In genomic region chr16:30984669-30985400, GRCh38 we compare ENCODE assay signal across 1 cellular context.
TF ChIP-seq lines count a peak whose summit lies in the region.

TSS of gene HSD3B7 (plus strand) at chr16:30985207. CDS start at chr16:30985659, 452 bp downstream.

TF ChIP-seq in HepG2, 621 proteins besides CTCF, POLR2A, EP300 and RAD21 (continued from another document and continues in another):
- TF ChIP-seq, protein P1, sequence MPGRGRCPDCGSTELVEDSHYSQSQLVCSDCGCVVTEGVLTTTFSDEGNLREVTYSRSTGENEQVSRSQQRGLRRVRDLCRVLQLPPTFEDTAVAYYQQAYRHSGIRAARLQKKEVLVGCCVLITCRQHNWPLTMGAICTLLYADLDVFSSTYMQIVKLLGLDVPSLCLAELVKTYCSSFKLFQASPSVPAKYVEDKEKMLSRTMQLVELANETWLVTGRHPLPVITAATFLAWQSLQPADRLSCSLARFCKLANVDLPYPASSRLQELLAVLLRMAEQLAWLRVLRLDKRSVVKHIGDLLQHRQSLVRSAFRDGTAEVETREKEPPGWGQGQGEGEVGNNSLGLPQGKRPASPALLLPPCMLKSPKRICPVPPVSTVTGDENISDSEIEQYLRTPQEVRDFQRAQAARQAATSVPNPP (CRISPR knock-in tag; IDR thresholded peaks at IDR 0.05) = no peak
- peak; percentile 77 for TF ChIP-seq HNRNPL (IDR thresholded peaks at IDR 0.05; ENCODE audit: low read depth, low read length)
- TF ChIP-seq MAX (IDR thresholded peaks at IDR 0.05) = no peak
- 0 out of 2 replicates have a peak, but pooled peaks have one; percentile 23 for TF ChIP-seq TRIM24 (CRISPR knock-in tag; IDR thresholded peaks at IDR 0.05)
- no peak for TF ChIP-seq MTF2 (CRISPR knock-in tag; IDR thresholded peaks at IDR 0.05; ENCODE audit: borderline replicate concordance)
- TF ChIP-seq FIP1L1 (IDR thresholded peaks at IDR 0.05; ENCODE audit: borderline replicate concordance, insufficient read depth, low read depth, low read length) = no peak; the same call in 1 of the 2 replicates
- TF ChIP-seq SPEN (CRISPR knock-in tag; IDR thresholded peaks at IDR 0.05; ENCODE audit: low read depth) = no peak; the same call in 1 of the 2 replicates
- TF ChIP-seq ZNF784 (CRISPR knock-in tag; IDR thresholded peaks at IDR 0.05; ENCODE audit: borderline replicate concordance) = 0 out of 2 replicates have a peak, but pooled peaks have one; percentile 12
- peak; percentile 50 for TF ChIP-seq ZBTB42 (CRISPR knock-in tag; IDR thresholded peaks at IDR 0.05)
- 0 out of 2 replicates have a peak, but pooled peaks have one; percentile 21 for TF ChIP-seq NFATC3 (CRISPR knock-in tag; IDR thresholded peaks at IDR 0.05)
- TF ChIP-seq ATF1 (CRISPR knock-in tag; IDR thresholded peaks at IDR 0.05) = no peak
- no peak for TF ChIP-seq ZNF652 (CRISPR knock-in tag; IDR thresholded peaks at IDR 0.05; ENCODE audit: borderline replicate concordance, low read depth)
- no peak for TF ChIP-seq ZNF468 (CRISPR knock-in tag; IDR thresholded peaks at IDR 0.05)
- TF ChIP-seq ZNF570 (CRISPR knock-in tag; IDR thresholded peaks at IDR 0.05; ENCODE audit: borderline replicate concordance) = no peak
- peak; percentile 58; the same call in 1 of the 2 replicates for TF ChIP-seq IRF2 (CRISPR knock-in tag; IDR thresholded peaks at IDR 0.05)
- TF ChIP-seq CSRNP1 (CRISPR knock-in tag; IDR thresholded peaks at IDR 0.05) = peak; percentile 45; the same call in 1 of the 2 replicates
- TF ChIP-seq NKX3-1 (CRISPR knock-in tag; IDR thresholded peaks at IDR 0.05) = 0 out of 2 replicates have a peak, but pooled peaks have one; percentile 59
- TF ChIP-seq ZBTB21 (CRISPR knock-in tag; IDR thresholded peaks at IDR 0.05) = no peak
- no peak for TF ChIP-seq SRSF9 (IDR thresholded peaks at IDR 0.05; ENCODE audit: borderline replicate concordance, insufficient read depth, low read depth, low read length, poor library complexity, severe bottlenecking)
- TF ChIP-seq, protein P2, sequence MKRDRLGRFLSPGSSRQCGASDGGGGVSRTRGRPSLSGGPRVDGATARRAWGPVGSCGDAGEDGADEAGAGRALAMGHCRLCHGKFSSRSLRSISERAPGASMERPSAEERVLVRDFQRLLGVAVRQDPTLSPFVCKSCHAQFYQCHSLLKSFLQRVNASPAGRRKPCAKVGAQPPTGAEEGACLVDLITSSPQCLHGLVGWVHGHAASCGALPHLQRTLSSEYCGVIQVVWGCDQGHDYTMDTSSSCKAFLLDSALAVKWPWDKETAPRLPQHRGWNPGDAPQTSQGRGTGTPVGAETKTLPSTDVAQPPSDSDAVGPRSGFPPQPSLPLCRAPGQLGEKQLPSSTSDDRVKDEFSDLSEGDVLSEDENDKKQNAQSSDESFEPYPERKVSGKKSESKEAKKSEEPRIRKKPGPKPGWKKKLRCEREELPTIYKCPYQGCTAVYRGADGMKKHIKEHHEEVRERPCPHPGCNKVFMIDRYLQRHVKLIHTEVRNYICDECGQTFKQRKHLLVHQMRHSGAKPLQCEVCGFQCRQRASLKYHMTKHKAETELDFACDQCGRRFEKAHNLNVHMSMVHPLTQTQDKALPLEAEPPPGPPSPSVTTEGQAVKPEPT (CRISPR knock-in tag; IDR thresholded peaks at IDR 0.05; ENCODE audit: low read depth) = no peak; the same call in 1 of the 2 replicates
- TF ChIP-seq SKI (IDR thresholded peaks at IDR 0.05; ENCODE audit: partially characterized antibody) = no peak
- no peak for TF ChIP-seq RAD51 (IDR thresholded peaks at IDR 0.05; ENCODE audit: borderline replicate concordance)
- TF ChIP-seq CAMTA2 (CRISPR knock-in tag; IDR thresholded peaks at IDR 0.05; ENCODE audit: borderline replicate concordance) = no peak; the same call in 1 of the 2 replicates
- TF ChIP-seq DNMT1 (CRISPR knock-in tag; IDR thresholded peaks at IDR 0.05) = peak; percentile 39; the same call in 1 of the 2 replicates
- TF ChIP-seq ZFX (CRISPR knock-in tag; IDR thresholded peaks at IDR 0.05; ENCODE audit: low read depth) = no peak
- no peak for TF ChIP-seq SNAPC2 (CRISPR knock-in tag; IDR thresholded peaks at IDR 0.05)
- no peak for TF ChIP-seq NFE2 (CRISPR knock-in tag; IDR thresholded peaks at IDR 0.05)
- TF ChIP-seq, protein P3, sequence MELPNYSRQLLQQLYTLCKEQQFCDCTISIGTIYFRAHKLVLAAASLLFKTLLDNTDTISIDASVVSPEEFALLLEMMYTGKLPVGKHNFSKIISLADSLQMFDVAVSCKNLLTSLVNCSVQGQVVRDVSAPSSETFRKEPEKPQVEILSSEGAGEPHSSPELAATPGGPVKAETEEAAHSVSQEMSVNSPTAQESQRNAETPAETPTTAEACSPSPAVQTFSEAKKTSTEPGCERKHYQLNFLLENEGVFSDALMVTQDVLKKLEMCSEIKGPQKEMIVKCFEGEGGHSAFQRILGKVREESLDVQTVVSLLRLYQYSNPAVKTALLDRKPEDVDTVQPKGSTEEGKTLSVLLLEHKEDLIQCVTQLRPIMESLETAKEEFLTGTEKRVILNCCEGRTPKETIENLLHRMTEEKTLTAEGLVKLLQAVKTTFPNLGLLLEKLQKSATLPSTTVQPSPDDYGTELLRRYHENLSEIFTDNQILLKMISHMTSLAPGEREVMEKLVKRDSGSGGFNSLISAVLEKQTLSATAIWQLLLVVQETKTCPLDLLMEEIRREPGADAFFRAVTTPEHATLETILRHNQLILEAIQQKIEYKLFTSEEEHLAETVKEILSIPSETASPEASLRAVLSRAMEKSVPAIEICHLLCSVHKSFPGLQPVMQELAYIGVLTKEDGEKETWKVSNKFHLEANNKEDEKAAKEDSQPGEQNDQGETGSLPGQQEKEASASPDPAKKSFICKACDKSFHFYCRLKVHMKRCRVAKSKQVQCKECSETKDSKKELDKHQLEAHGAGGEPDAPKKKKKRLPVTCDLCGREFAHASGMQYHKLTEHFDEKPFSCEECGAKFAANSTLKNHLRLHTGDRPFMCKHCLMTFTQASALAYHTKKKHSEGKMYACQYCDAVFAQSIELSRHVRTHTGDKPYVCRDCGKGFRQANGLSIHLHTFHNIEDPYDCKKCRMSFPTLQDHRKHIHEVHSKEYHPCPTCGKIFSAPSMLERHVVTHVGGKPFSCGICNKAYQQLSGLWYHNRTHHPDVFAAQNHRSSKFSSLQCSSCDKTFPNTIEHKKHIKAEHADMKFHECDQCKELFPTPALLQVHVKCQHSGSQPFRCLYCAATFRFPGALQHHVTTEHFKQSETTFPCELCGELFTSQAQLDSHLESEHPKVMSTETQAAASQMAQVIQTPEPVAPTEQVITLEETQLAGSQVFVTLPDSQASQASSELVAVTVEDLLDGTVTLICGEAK (IDR thresholded peaks at IDR 0.05) = no peak
- TF ChIP-seq, protein P3 (CRISPR knock-in tag; IDR thresholded peaks at IDR 0.05) = no peak
- peak; percentile 35; the same call in 1 of the 2 replicates for TF ChIP-seq NFKB2 (CRISPR knock-in tag; IDR thresholded peaks at IDR 0.05; ENCODE audit: borderline replicate concordance)
- TF ChIP-seq ZFP37 (CRISPR knock-in tag; IDR thresholded peaks at IDR 0.05; ENCODE audit: borderline replicate concordance) = peak; percentile 69; the same call in 1 of the 2 replicates
- no peak for TF ChIP-seq ATF6 (CRISPR knock-in tag; conservative IDR thresholded peaks at IDR 0.05)
- TF ChIP-seq, protein P4, sequence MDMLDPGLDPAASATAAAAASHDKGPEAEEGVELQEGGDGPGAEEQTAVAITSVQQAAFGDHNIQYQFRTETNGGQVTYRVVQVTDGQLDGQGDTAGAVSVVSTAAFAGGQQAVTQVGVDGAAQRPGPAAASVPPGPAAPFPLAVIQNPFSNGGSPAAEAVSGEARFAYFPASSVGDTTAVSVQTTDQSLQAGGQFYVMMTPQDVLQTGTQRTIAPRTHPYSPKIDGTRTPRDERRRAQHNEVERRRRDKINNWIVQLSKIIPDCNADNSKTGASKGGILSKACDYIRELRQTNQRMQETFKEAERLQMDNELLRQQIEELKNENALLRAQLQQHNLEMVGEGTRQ (IDR thresholded peaks at IDR 0.05; ENCODE audit: low read depth, low read length) = no peak
- TF ChIP-seq, protein P4 (CRISPR knock-in tag; IDR thresholded peaks at IDR 0.05; ENCODE audit: borderline replicate concordance) = no peak
- TF ChIP-seq NAIF1 (CRISPR knock-in tag; IDR thresholded peaks at IDR 0.05; ENCODE audit: borderline replicate concordance) = no peak
- no peak for TF ChIP-seq ZKSCAN5 (CRISPR knock-in tag; IDR thresholded peaks at IDR 0.05)
- TF ChIP-seq, protein P5, sequence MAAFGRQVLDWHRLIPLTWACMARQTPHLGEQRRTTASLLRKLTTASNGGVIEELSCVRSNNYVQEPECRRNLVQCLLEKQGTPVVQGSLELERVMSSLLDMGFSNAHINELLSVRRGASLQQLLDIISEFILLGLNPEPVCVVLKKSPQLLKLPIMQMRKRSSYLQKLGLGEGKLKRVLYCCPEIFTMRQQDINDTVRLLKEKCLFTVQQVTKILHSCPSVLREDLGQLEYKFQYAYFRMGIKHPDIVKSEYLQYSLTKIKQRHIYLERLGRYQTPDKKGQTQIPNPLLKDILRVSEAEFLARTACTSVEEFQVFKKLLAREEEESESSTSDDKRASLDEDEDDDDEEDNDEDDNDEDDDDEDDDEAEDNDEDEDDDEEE (CRISPR knock-in tag; IDR thresholded peaks at IDR 0.05) = peak; percentile 78; the same call in 1 of the 2 replicates
- 0 out of 2 replicates have a peak, but pooled peaks have one; percentile 20 for TF ChIP-seq ZFP1 (CRISPR knock-in tag; IDR thresholded peaks at IDR 0.05)
